16 cellular contexts compared by ENCODE assay signal in the genomic region with DNA sequence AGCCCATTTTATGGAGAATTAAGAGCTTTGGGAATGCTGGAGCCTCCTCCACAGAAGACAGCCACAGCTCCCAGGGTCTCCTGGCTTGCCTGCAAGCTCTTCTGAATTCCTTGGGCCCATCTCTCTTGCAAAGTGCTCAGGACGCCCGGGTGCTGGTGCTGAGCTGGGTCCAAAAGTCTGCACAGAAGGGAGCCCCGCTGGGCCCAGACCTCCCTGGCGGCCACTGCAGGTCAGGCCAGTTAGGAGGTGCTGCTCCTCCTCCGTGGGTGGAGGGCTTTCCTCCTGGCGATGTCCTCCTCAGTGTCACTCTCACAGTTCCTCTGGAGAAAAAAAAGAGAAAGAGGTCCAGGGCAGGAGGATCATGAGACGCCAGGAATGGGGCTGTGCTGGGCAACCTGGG.
DNase-seq lines count a peak whose midpoint lies in the region; ATAC-seq and TF ChIP-seq lines count a peak whose summit lies in the region.
"Had no signal": no experiment of that assay in that cellular context is flagged by ENCODE, and none has a peak within 500 bp of the region (broad histone marks: within the 10 kb centered on the region; RNA-seq: fewer than 3 reads in every experiment).

No MANE protein-coding gene starts in this region.

- H3K4me1 Mint-ChIP-seq in natural killer cell (peaks cover 31 to 42% of the 10 kb centered on the region in 2 donors), T-helper 17 cell (peaks cover 15% of the 10 kb centered on the region), immature natural killer cell (peaks cover 48 to 60% of the 10 kb centered on the region in 2 donors)
- H3K4me1 Mint-ChIP-seq in natural killer cell treated with Interleukin-12 subunit alpha and Interleukin-12 subunit beta and Interleukin-15 and Interleukin-18, amount 100 ng/mL, for 72 hours (ENCODE audit: low read depth in 2 of 2), result peaks cover 32 to 35% of the 10 kb centered on the region in 2 donors

- no peak overlapping the region for H3K4me3 ChIP-seq in subcutaneous abdominal adipose tissue (ENCODE audit: low read depth in 1 of 5, low read length in 5 of 5)
- H3K4me3 ChIP-seq: HAP-1 had no signal

- H3K9me3 Mint-ChIP-seq in natural killer cell, result no peaks in the 10 kb centered on the region
- H3K9me3 Mint-ChIP-seq in natural killer cell treated with Interleukin-12 subunit alpha and Interleukin-12 subunit beta and Interleukin-15 and Interleukin-18, amount 100 ng/mL, for 72 hours, result no peaks in the 10 kb centered on the region
- H3K9me3 Mint-ChIP-seq in immature natural killer cell, result no peaks in the 10 kb centered on the region
- H3K9me3 Mint-ChIP-seq: CD4-positive, alpha-beta memory T cell had no signal

- H3K27me3 Mint-ChIP-seq in natural killer cell (ENCODE audit: low read depth in 2 of 2) (no peaks in the 10 kb centered on the region), T-helper 17 cell (no peaks in the 10 kb centered on the region), immature natural killer cell (ENCODE audit: low read depth in 3 of 3) (peaks cover 0 to 4% (median 0%) of the 10 kb centered on the region in 3 donors)
- H3K27me3 Mint-ChIP-seq in natural killer cell treated with Interleukin-12 subunit alpha and Interleukin-12 subunit beta and Interleukin-15 and Interleukin-18, amount 100 ng/mL, for 72 hours, result no peaks in the 10 kb centered on the region
- H3K27me3 Mint-ChIP-seq: B cell; CD4-positive, alpha-beta memory T cell had no signal

- H3K36me3 Mint-ChIP-seq in natural killer cell, result no peaks in the 10 kb centered on the region
- no peaks in the 10 kb centered on the region for H3K36me3 Mint-ChIP-seq in natural killer cell treated with Interleukin-12 subunit alpha and Interleukin-12 subunit beta and Interleukin-15 and Interleukin-18, amount 100 ng/mL, for 72 hours
- H3K36me3 Mint-ChIP-seq in T-helper 17 cell (ENCODE audit: low read depth), result no peaks in the 10 kb centered on the region
- H3K36me3 Mint-ChIP-seq in immature natural killer cell, result no peaks in the 10 kb centered on the region
- H3K36me3 Mint-ChIP-seq: CD4-positive, alpha-beta memory T cell had no signal

- peak overlapping the region; percentile 67 for H3K27ac ChIP-seq in subcutaneous abdominal adipose tissue (ENCODE audit: low read depth, low read length)
- H3K27ac ChIP-seq: C4-2B, HL-60 had no signal

- H3K36me3 ChIP-seq in subcutaneous abdominal adipose tissue (ENCODE audit: control insufficient read depth in 5 of 5, insufficient read depth in 5 of 5, low read length in 5 of 5), result peaks cover 0 to 23% (median 12%) of the 10 kb centered on the region in 5 donors
- H3K36me3 ChIP-seq: HAP-1 had no signal

- H3K9me3 ChIP-seq in T-helper 17 cell (ENCODE audit: control insufficient read depth, low read length, poor library complexity, severe bottlenecking) (no peaks in the 10 kb centered on the region), subcutaneous abdominal adipose tissue (ENCODE audit: control insufficient read depth in 5 of 5, low read length in 5 of 5) (no peaks in the 10 kb centered on the region)
- H3K9me3 ChIP-seq: HAP-1 had no signal

- H3K4me3 Mint-ChIP-seq in natural killer cell (no peak overlapping the region), T-helper 17 cell (no peak overlapping the region), immature natural killer cell (peak overlapping the region in 1 of 5 donors; percentile 15)
- no peak overlapping the region for H3K4me3 Mint-ChIP-seq in natural killer cell treated with Interleukin-12 subunit alpha and Interleukin-12 subunit beta and Interleukin-15 and Interleukin-18, amount 100 ng/mL, for 72 hours
- H3K4me3 Mint-ChIP-seq: B cell; CD4-positive, alpha-beta memory T cell had no signal

- no peak for TF ChIP-seq CTCF in natural killer cell (IDR thresholded peaks at IDR 0.05)

- intact Hi-C loops in natural killer cell (cut with micrococcal nuclease), result no loop called here

- DNase-seq in natural killer cell, result no peak
- no peak for DNase-seq in natural killer cell treated with Interleukin-12 subunit alpha and Interleukin-12 subunit beta and Interleukin-15 and Interleukin-18, amount 100 ng/mL, for 72 hours (ENCODE audit: low spot score)
- no peak for DNase-seq in T-helper 17 cell
- no peak for DNase-seq in immature natural killer cell
- no peak for DNase-seq in cerebellar nuclear complex (lab: John Stamatoyannopoulos, UW)
- DNase-seq in NOMO-1 treated with DMSO at 0.1 percent for 48 hours (lab: John Stamatoyannopoulos, UW; ENCODE audit: unreplicated experiment), result no peak
- DNase-seq in LoVo (ENCODE audit: low spot score), result no peak
- DNase-seq: ACHN; CD4-positive, alpha-beta memory T cell; DMS153; DMS79 treated with DMSO at 0.1 percent for 48 hours had no signal

- no peak for ATAC-seq in natural killer cell
- no peak for ATAC-seq in natural killer cell treated with Interleukin-12 subunit alpha and Interleukin-12 subunit beta and Interleukin-15 and Interleukin-18, amount 100 ng/mL, for 72 hours
- ATAC-seq in T-helper 17 cell, result no peak

- no peaks in the 10 kb centered on the region for H3K27me3 ChIP-seq in subcutaneous abdominal adipose tissue (ENCODE audit: control insufficient read depth in 5 of 5, insufficient read depth in 4 of 5, low read length in 5 of 5)

- H3K9ac ChIP-seq in subcutaneous abdominal adipose tissue (ENCODE audit: low read length in 5 of 5), result no peak overlapping the region

- H3K27ac Mint-ChIP-seq in natural killer cell, result peak overlapping the region; percentile 27 to 95
- no peak overlapping the region for H3K27ac Mint-ChIP-seq in natural killer cell treated with Interleukin-12 subunit alpha and Interleukin-12 subunit beta and Interleukin-15 and Interleukin-18, amount 100 ng/mL, for 72 hours
- H3K27ac Mint-ChIP-seq in T-helper 17 cell, result peak overlapping the region; percentile 34
- peak overlapping the region in 5 of 6 donors; percentile 49 to 92 (median 68) for H3K27ac Mint-ChIP-seq in immature natural killer cell
- H3K27ac Mint-ChIP-seq: B cell had no signal

- peaks cover 7 to 48% (median 43%) of the 10 kb centered on the region in 5 donors for H3K4me1 ChIP-seq in subcutaneous abdominal adipose tissue (ENCODE audit: control insufficient read depth in 5 of 5, insufficient read depth in 5 of 5, low read length in 5 of 5)

Comparison
In these comparisons a context has a peak if more than half of its experiments do, and no peak if none do; other contexts are left out.
1. H3K27ac Mint-ChIP-seq: peak in natural killer cell (2 of 2), T-helper 17 cell (single experiment) and immature natural killer cell (5 of 6); none in natural killer cell treated with Interleukin-12 subunit alpha and Interleukin-12 subunit beta and Interleukin-15 and Interleukin-18, amount 100 ng/mL, for 72 hours (0 of 2).